Comparison of ENCODE assay signal across 6 cellular contexts in genomic region chr1:46947706-46948105, GRCh38. TPM values are rescaled to one million over a fixed set of nuclear protein-coding genes. Genes with fewer than 3 reads are reported as not detected.
"Had no signal": no experiment of that assay in that cellular context is flagged by ENCODE, and none has a peak within 500 bp of the region (broad histone marks: within the 10 kb centered on the region; RNA-seq: fewer than 3 reads in every experiment).

No MANE protein-coding gene starts in this region.

RNA-seq across cellular contexts. Expression of gene CYP4A11, which starts 6.4 kb away (rescaled TPM):
- total RNA-seq: H4, H7, HepG2, HFFc6, HT1080 had no signal
- polyA plus RNA-seq: HepG2, IgD-negative memory B cell had no signal
